Comparison of ENCODE assay signal across 13 cellular contexts in genomic region chr17:21001813-21002221, GRCh38. TPM values are rescaled to one million over a fixed set of nuclear protein-coding genes. Genes with fewer than 3 reads are reported as not detected.
DNase-seq lines count a peak whose midpoint lies in the region; ATAC-seq, FAIRE-seq and TF ChIP-seq lines count a peak whose summit lies in the region.
"Had no signal": no experiment of that assay in that cellular context is flagged by ENCODE, and none has a peak within 500 bp of the region (broad histone marks: within the 10 kb centered on the region; RNA-seq: fewer than 3 reads in every experiment).

No MANE protein-coding gene starts in this region.

- H3K9me2 ChIP-seq in PC-3 (replicated peaks; ENCODE audit: low read length), result no peaks in the 10 kb centered on the region

- H2BK20ac ChIP-seq in H9 (ENCODE audit: low read depth, low read length, poor library complexity, severe bottlenecking), result no peak overlapping the region

- no peak overlapping the region for H3T11ph ChIP-seq in H9 (ENCODE audit: low read length)

- BruUV-seq in PC-3 (replicated peaks; lab: Mats Ljungman, UMichigan), result no TSS peak
- BruUV-seq in endothelial cell of umbilical vein (replicated peaks; lab: Mats Ljungman, UMichigan), result no TSS peak

- H2AK5ac ChIP-seq in H9 (ENCODE audit: insufficient read length, low read length), result no peak overlapping the region

- no peak for TF ChIP-seq POLR2A in endothelial cell of umbilical vein (IDR thresholded peaks at IDR 0.05; ENCODE audit: low read depth, low read length)

- H3K4me3 ChIP-seq in PC-3 (ENCODE audit: low read length) (no peak overlapping the region), endothelial cell of umbilical vein (replicated peaks in 1 of 3; ENCODE audit: insufficient read depth in 1 of 3, low read depth in 1 of 3, low read length in 3 of 3) (no peak overlapping the region), parathyroid adenoma (ENCODE audit: low read depth, low read length) (no peak overlapping the region)

- no peaks in the 10 kb centered on the region for H3F3A ChIP-seq in PC-3 (ENCODE audit: low read length, unreplicated experiment)

- no peak overlapping the region for H3K4me3 Mint-ChIP-seq in H9

- H3K23me2 ChIP-seq in H9 (ENCODE audit: insufficient read length, low read depth, low read length, poor library complexity, severe bottlenecking), result no peaks in the 10 kb centered on the region

- DNase-seq in COLO668 (lab: John Stamatoyannopoulos, UW; ENCODE audit: unreplicated experiment) (peak; percentile 6), PC-3 (peak; percentile 26), endothelial cell of umbilical vein (ENCODE audit: low read depth, low spot score) (no peak), H9 (no peak)
- DNase-seq: central memory CD4-positive, alpha-beta T cell; DMS79 treated with DMSO at 0.1 percent for 48 hours; NCI-H2107 had no signal

- H3K27me3 Mint-ChIP-seq in H9 (ENCODE audit: low read depth), result no peaks in the 10 kb centered on the region; the same call in 1 of the 2 replicates

- no peaks in the 10 kb centered on the region for H3K27me3 ChIP-seq in PC-3 (ENCODE audit: low read length)
- H3K27me3 ChIP-seq in endothelial cell of umbilical vein (ENCODE audit: control insufficient read depth in 2 of 2, insufficient read depth in 2 of 2, low read length in 2 of 2), result no peaks in the 10 kb centered on the region
- H3K27me3 ChIP-seq in parathyroid adenoma (ENCODE audit: control insufficient read depth, insufficient read depth, low read length), result no peaks in the 10 kb centered on the region
- no peaks in the 10 kb centered on the region for H3K27me3 ChIP-seq in H9 (ENCODE audit: insufficient read depth, low read length)

- peaks cover 44 to 84% (median 68%) of the 10 kb centered on the region in 3 experiments for H3K36me3 Mint-ChIP-seq in H9 (ENCODE audit: insufficient read depth in 1 of 3, low read depth in 3 of 3)

- H3K9me3 ChIP-seq in PC-3 (ENCODE audit: low read length), result no peaks in the 10 kb centered on the region
- H3K9me3 ChIP-seq in endothelial cell of umbilical vein (replicated peaks; ENCODE audit: control insufficient read depth, insufficient read depth, low read length), result no peaks in the 10 kb centered on the region
- H3K9me3 ChIP-seq in parathyroid adenoma (ENCODE audit: control insufficient read depth, low read length), result no peaks in the 10 kb centered on the region
- no peaks in the 10 kb centered on the region for H3K9me3 ChIP-seq in H9 (ENCODE audit: control insufficient read depth, low read depth, low read length)

- no peak overlapping the region for H3K23ac ChIP-seq in H9 (ENCODE audit: insufficient read length, low read depth, low read length)

- TF ChIP-seq CTCF in PC-3 (conservative IDR thresholded peaks at IDR 0.05; ENCODE audit: low read depth, low read length) (no peak), endothelial cell of umbilical vein (IDR thresholded peaks at IDR 0.05; ENCODE audit: extremely low read depth in 1 of 2, insufficient read depth in 1 of 2, low read depth in 1 of 2, low read length in 2 of 2) (no peak), parathyroid adenoma (IDR thresholded peaks at IDR 0.05) (no peak), H9 (conservative IDR thresholded peaks at IDR 0.05) (no peak)

- H3K27ac ChIP-seq in PC-3 (ENCODE audit: low read length), result no peak overlapping the region
- H3K27ac ChIP-seq in endothelial cell of umbilical vein (ENCODE audit: insufficient read depth, low read depth, low read length), result no peak overlapping the region
- H3K27ac ChIP-seq in parathyroid adenoma, result peak overlapping the region; percentile 5
- H3K27ac ChIP-seq in H9 (ENCODE audit: insufficient read length, low read depth, low read length), result no peak overlapping the region
- H3K27ac ChIP-seq: HL-60 had no signal

- H3K18ac ChIP-seq in H9 (ENCODE audit: insufficient read length, low read depth, low read length), result no peak overlapping the region

- no peak for FAIRE-seq in endothelial cell of umbilical vein (lab: Jason Lieb, UNC)

- H4K20me1 ChIP-seq in PC-3 (ENCODE audit: low read length) (peaks cover 31% of the 10 kb centered on the region), endothelial cell of umbilical vein (replicated peaks; ENCODE audit: control insufficient read depth, extremely low read depth, insufficient read depth, low read length) (no peaks in the 10 kb centered on the region), H9 (ENCODE audit: control insufficient read depth, insufficient read depth, insufficient read length) (peaks cover 2% of the 10 kb centered on the region)

- no peak overlapping the region for H4K5ac ChIP-seq in H9 (ENCODE audit: insufficient read length, low read depth, low read length)

- no peak overlapping the region for H4K8ac ChIP-seq in H9 (replicated peaks; ENCODE audit: insufficient read length, low read depth, low read length)

- H4K91ac ChIP-seq in H9 (ENCODE audit: insufficient read length, low read depth, low read length), result no peak overlapping the region

- peaks cover 69% of the 10 kb centered on the region for H3K36me3 ChIP-seq in PC-3 (ENCODE audit: low read depth, low read length)
- H3K36me3 ChIP-seq in endothelial cell of umbilical vein (ENCODE audit: control insufficient read depth in 2 of 2, extremely low read depth in 1 of 2, insufficient read depth in 2 of 2, low read length in 2 of 2), result peaks cover 41 to 55% of the 10 kb centered on the region in 2 experiments
- no peaks in the 10 kb centered on the region for H3K36me3 ChIP-seq in parathyroid adenoma (ENCODE audit: control insufficient read depth, insufficient read depth, low read length)

- H3K56ac ChIP-seq in H9 (ENCODE audit: insufficient read length, low read depth, low read length), result no peak overlapping the region

- H3K79me2 ChIP-seq in PC-3 (ENCODE audit: low read length), result peaks cover 6% of the 10 kb centered on the region; the same call in 1 of the 2 replicates
- H3K79me2 ChIP-seq in endothelial cell of umbilical vein (ENCODE audit: control insufficient read depth, insufficient read depth, low read length), result peaks cover 21% of the 10 kb centered on the region
- H3K79me2 ChIP-seq in parathyroid adenoma, result peaks cover 14% of the 10 kb centered on the region
- H3K79me2 ChIP-seq in H9 (ENCODE audit: insufficient read depth, low read length), result no peaks in the 10 kb centered on the region; the same call in 1 of the 2 replicates

- H2BK15ac ChIP-seq in H9 (ENCODE audit: low read depth, low read length), result no peak overlapping the region

- peak overlapping the region in 1 of 3 experiments; percentile 90; a peak in 3 of 7 replicates for H3K27ac Mint-ChIP-seq in H9

- H2AFZ ChIP-seq in PC-3 (ENCODE audit: low read length) (no peak overlapping the region), endothelial cell of umbilical vein (ENCODE audit: low read depth, low read length) (no peak overlapping the region), parathyroid adenoma (no peak overlapping the region), H9 (ENCODE audit: low read length) (no peak overlapping the region)

- H3K4me2 ChIP-seq in PC-3 (ENCODE audit: low read length) (no peak overlapping the region), endothelial cell of umbilical vein (ENCODE audit: insufficient read depth, low read length) (no peak overlapping the region), parathyroid adenoma (ENCODE audit: low read length) (no peak overlapping the region), H9 (ENCODE audit: insufficient read depth, insufficient read length, low read length) (no peak overlapping the region)

- peaks cover 24% of the 10 kb centered on the region in 2 experiments for H3K4me1 Mint-ChIP-seq in H9

- no CpG with 5 or more reads among the region's 12 CpGs for WGBS in H9 (ENCODE audit: extremely low coverage, insufficient read length, low lambda C conversion rate)

- POLR2A ChIA-PET in PC-3 (lab: Charles Lee; ENCODE audit: unreplicated experiment), result no interaction called here
- POLR2A ChIA-PET in endothelial cell of umbilical vein (lab: Charles Lee), result no interaction called here

- no peaks in the 10 kb centered on the region for H3K9me3 Mint-ChIP-seq in H9

- H2BK5ac ChIP-seq in H9 (ENCODE audit: insufficient read length, low read length), result no peak overlapping the region

- CTCF ChIA-PET in PC-3 (lab: Charles Lee), result interaction anchor here (0.7 kb wide), 1 partner anchor 41 kb away, joined by 3 read pairs; the partner anchor contains the start of gene USP22
- CTCF ChIA-PET in endothelial cell of umbilical vein (lab: Charles Lee), result interaction anchor here (1.7 kb wide), 1 partner anchor 9 kb away, joined by 9 read pairs; no protein-coding TSS in a partner anchor

- no peak overlapping the region for H2BK120ac ChIP-seq in H9 (ENCODE audit: low read depth, low read length, poor library complexity, severe bottlenecking)

- H3K79me1 ChIP-seq in H9 (ENCODE audit: insufficient read depth, low read depth, low read length, poor library complexity, severe bottlenecking), result no peaks in the 10 kb centered on the region

- H3K4me1 ChIP-seq in PC-3 (ENCODE audit: insufficient read depth, low read length), result 0 out of 2 replicates have a peak, but pooled peaks cover 3% of the 10 kb centered on the region
- H3K4me1 ChIP-seq in endothelial cell of umbilical vein (ENCODE audit: control insufficient read depth, extremely low read depth, insufficient read depth, low read length), result no peaks in the 10 kb centered on the region
- H3K4me1 ChIP-seq in parathyroid adenoma, result peaks cover 18% of the 10 kb centered on the region
- no peaks in the 10 kb centered on the region for H3K4me1 ChIP-seq in H9 (ENCODE audit: insufficient read depth, low read length)

- no peak overlapping the region for H2BK12ac ChIP-seq in H9 (ENCODE audit: insufficient read length, low read depth, low read length)

- dilution Hi-C loops in endothelial cell of umbilical vein (cut with MboI; ENCODE audit: extremely low pct_ligation_motif_present, low sequenced_read_pairs), result no loop called here

- no peak overlapping the region for H3K4ac ChIP-seq in H9 (ENCODE audit: low read depth, low read length)

- H3K9ac ChIP-seq in PC-3 (ENCODE audit: low read length) (no peak overlapping the region), endothelial cell of umbilical vein (replicated peaks; ENCODE audit: extremely low read depth, insufficient read depth, low read length) (no peak overlapping the region), parathyroid adenoma (no peak overlapping the region), H9 (ENCODE audit: extremely low read depth, insufficient read length, low read length) (no peak overlapping the region)

- no peaks in the 10 kb centered on the region for H3K9me1 ChIP-seq in endothelial cell of umbilical vein (replicated peaks; ENCODE audit: control insufficient read depth, extremely low read depth, insufficient read depth, low read length)

- intact Hi-C loops in PC-3 (cut with micrococcal nuclease) (no loop called here), endothelial cell of umbilical vein (cut with micrococcal nuclease) (no loop called here)

- H3K14ac ChIP-seq in H9 (ENCODE audit: insufficient read depth, low read length), result no peak overlapping the region

- ATAC-seq in PC-3 (peak; percentile 34), GM18867 (IDR thresholded peaks at IDR 0.05; ENCODE audit: unreplicated experiment) (no peak), GM19467 (IDR thresholded peaks at IDR 0.05; ENCODE audit: unreplicated experiment) (no peak), GM18858 (IDR thresholded peaks at IDR 0.05; ENCODE audit: unreplicated experiment) (no peak)
- ATAC-seq: Right ventricle myocardium inferior had no signal

RNA-seq across cellular contexts. Expression of gene USP22, which starts 41.0 kb away (rescaled TPM):
- total RNA-seq in PC-3 (2014; rRNA removed) (188 and 215 TPM in 2 replicates), endothelial cell of umbilical vein (260 and 270 TPM in 2 replicates), H9 (2021) (345 and 351 TPM in 2 replicates)
- polyA plus RNA-seq in endothelial cell of umbilical vein, result 204 and 210 TPM in 2 replicates
- polyA plus RNA-seq in endothelial cell of umbilical vein (2011; cell fraction: cytosol; rRNA removed), result 178 and 206 TPM in 2 replicates
- 293 and 322 TPM in 2 replicates for polyA plus RNA-seq in endothelial cell of umbilical vein (2011; cell fraction: nucleus; rRNA removed)
- 155 and 161 TPM in 2 replicates for polyA plus RNA-seq in endothelial cell of umbilical vein (2012)
- polyA minus RNA-seq in endothelial cell of umbilical vein, result 357 and 386 TPM in 2 replicates
- 117 TPM for polyA minus RNA-seq in endothelial cell of umbilical vein (2011; cell fraction: cytosol; rRNA and poly(A)+ RNA removed)
- polyA minus RNA-seq in endothelial cell of umbilical vein (2011; cell fraction: nucleus; rRNA and poly(A)+ RNA removed), result 211 and 212 TPM in 2 replicates

Comparison
In these comparisons a context has a peak if more than half of its experiments do, and no peak if none do; other contexts are left out.
1. DNase-seq: peak in COLO668 (single experiment) and PC-3 (single experiment); none in endothelial cell of umbilical vein (single experiment) and H9 (single experiment).